ENCODE assay signal across 20 cellular contexts in the genomic region with DNA sequence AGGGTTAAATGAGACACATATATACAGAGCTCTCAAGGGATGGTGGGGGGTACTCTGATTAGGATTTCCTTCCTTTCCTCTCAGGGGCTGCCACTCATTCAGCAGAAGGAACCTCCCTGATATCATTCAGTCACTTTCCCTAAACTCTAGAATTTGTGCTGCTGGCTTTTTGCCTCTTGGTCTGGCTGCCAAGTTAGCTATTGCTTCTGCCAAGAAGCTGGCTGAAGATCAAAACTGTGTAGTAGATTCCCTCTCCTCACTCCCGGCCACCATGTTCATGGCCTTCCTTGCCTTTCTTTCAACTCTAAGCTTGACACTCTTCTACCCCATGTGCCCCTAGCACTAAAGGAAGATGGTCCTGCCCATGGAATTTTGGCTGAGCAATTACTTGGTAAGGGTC. TPM values are rescaled to one million over a fixed set of nuclear protein-coding genes. Genes with fewer than 3 reads are reported as not detected.
"Had no signal": no experiment of that assay in that cellular context is flagged by ENCODE, and none has a peak within 500 bp of the region (broad histone marks: within the 10 kb centered on the region; RNA-seq: fewer than 3 reads in every experiment).

No MANE protein-coding gene starts in this region.

- DNase-seq: activated CD4-positive, CD25-positive, alpha-beta regulatory T cell treated with anti-CD3 and anti-CD28 coated beads, Interleukin-2, amount 50 U/mL, for 72 hours; activated effector memory CD4-positive, alpha-beta T cell treated with anti-CD3 and anti-CD28 coated beads, Interleukin-2, amount 50 U/mL, for 16 hours; activated naive CD4-positive, alpha-beta T cell treated with anti-CD3 and anti-CD28 coated beads, Interleukin-2, amount 50 U/mL, for 16 hours; activated T-cell treated with anti-CD3 and anti-CD28 coated beads, Interleukin-2, amount 50 U/mL, for 72 hours; kidney glomerular epithelial cell; mesenchymal stem cell; naive thymus-derived CD8-positive, alpha-beta T cell; ovary; stimulated activated CD4-positive, alpha-beta T cell treated with anti-CD3 and anti-CD28 coated beads, Interleukin-4, amount 100 ng/mL, for 4 hours; T-helper 2 cell had no signal

- ATAC-seq: activated T-cell treated with anti-CD3 and anti-CD28 coated beads, Interleukin-2, amount 50 U/mL, for 72 hours; naive thymus-derived CD8-positive, alpha-beta T cell; sciatic nerve; stimulated activated memory B cell treated with anti-CD40 and anti-IgM and Interleukin-4, amounts not matched to agents 10 μg/mL and 1 μg/mL and 100 μg/mL, for 72 hours had no signal

- FAIRE-seq: astrocyte, frontal cortex had no signal

- H3K4me3 ChIP-seq: ovary, smooth muscle cell had no signal

RNA-seq across cellular contexts. Expression of a gene that starts 18.7 kb away (rescaled TPM):
- total RNA-seq: activated CD8-positive, alpha-beta memory T cell treated with anti-CD3 and anti-CD28 coated beads for 36 hours; activated T-cell treated with anti-CD3 and anti-CD28 coated beads, Interleukin-2, amount 50 U/mL, for 72 hours; astrocyte; dermis microvascular lymphatic vessel endothelial cell; fibroblast of lung; frontal cortex; liver; naive thymus-derived CD8-positive, alpha-beta T cell; ovary; sciatic nerve; smooth muscle cell; urinary bladder had no signal

RNA-seq across cellular contexts. Expression of a gene that starts 51.3 kb away (rescaled TPM):
- total RNA-seq: activated CD8-positive, alpha-beta memory T cell treated with anti-CD3 and anti-CD28 coated beads for 36 hours; activated T-cell treated with anti-CD3 and anti-CD28 coated beads, Interleukin-2, amount 50 U/mL, for 72 hours; dermis microvascular lymphatic vessel endothelial cell; fibroblast of lung; liver; naive thymus-derived CD8-positive, alpha-beta T cell; smooth muscle cell had no signal
